8 cellular contexts compared by ENCODE assay signal in genomic region chr2:178306351-178307073, GRCh38.
DNase-seq lines count a peak whose midpoint lies in the region; ATAC-seq, FAIRE-seq and TF ChIP-seq lines count a peak whose summit lies in the region.

No MANE protein-coding gene starts in this region.

- peak; percentile 39 for TF ChIP-seq CTCF in glutamatergic neuron (IDR thresholded peaks at IDR 0.05; ENCODE audit: partially characterized antibody, unreplicated experiment)

- peaks cover 39% of the 10 kb centered on the region for H3K27me3 Mint-ChIP-seq in activated CD4-positive, alpha-beta memory T cell treated with anti-CD3 and anti-CD28 coated beads, Interleukin-2, amount 10 ng/mL, durations not matched to agents 7 days and 5 days
- peaks cover 5% of the 10 kb centered on the region for H3K27me3 Mint-ChIP-seq in glutamatergic neuron (ENCODE audit: unreplicated experiment)
- H3K27me3 Mint-ChIP-seq in immature natural killer cell (ENCODE audit: low read depth in 3 of 3) = peaks cover 0 to 4% (median 2%) of the 10 kb centered on the region in 3 donors

- no peaks in the 10 kb centered on the region for H3K9me3 Mint-ChIP-seq in activated CD4-positive, alpha-beta memory T cell treated with anti-CD3 and anti-CD28 coated beads, Interleukin-2, amount 10 ng/mL, durations not matched to agents 7 days and 5 days
- no peaks in the 10 kb centered on the region for H3K9me3 Mint-ChIP-seq in glutamatergic neuron (ENCODE audit: unreplicated experiment)
- H3K9me3 Mint-ChIP-seq in immature natural killer cell = no peaks in the 10 kb centered on the region

- no peak for FAIRE-seq in small intestine (lab: Jason Lieb, UNC)

- no peaks in the 10 kb centered on the region for H3K36me3 Mint-ChIP-seq in activated CD4-positive, alpha-beta memory T cell treated with anti-CD3 and anti-CD28 coated beads, Interleukin-2, amount 10 ng/mL, durations not matched to agents 7 days and 5 days (ENCODE audit: low read depth)
- H3K36me3 Mint-ChIP-seq in glutamatergic neuron (ENCODE audit: unreplicated experiment) (no peaks in the 10 kb centered on the region), immature natural killer cell (no peaks in the 10 kb centered on the region)

- no peaks in the 10 kb centered on the region for H3K36me3 ChIP-seq in small intestine (ENCODE audit: control insufficient read depth in 2 of 2, insufficient read depth in 2 of 2, low read length in 2 of 2)

- H3K4me3 ChIP-seq in small intestine (ENCODE audit: low read depth in 1 of 2, low read length in 2 of 2) = no peak overlapping the region

- H3K4me3 Mint-ChIP-seq in activated CD4-positive, alpha-beta memory T cell treated with anti-CD3 and anti-CD28 coated beads, Interleukin-2, amount 10 ng/mL, durations not matched to agents 7 days and 5 days = no peak overlapping the region
- H3K4me3 Mint-ChIP-seq in glutamatergic neuron (ENCODE audit: unreplicated experiment) = no peak overlapping the region
- no peak overlapping the region for H3K4me3 Mint-ChIP-seq in immature natural killer cell

- no peaks in the 10 kb centered on the region for H3K4me1 ChIP-seq in small intestine (ENCODE audit: control insufficient read depth in 2 of 2, insufficient read depth in 1 of 2, low read depth in 1 of 2, low read length in 1 of 2)

- DNase-seq in DMS153 (lab: John Stamatoyannopoulos, UW) (peak; percentile 64), NCI-H187 treated with DMSO at 0.1 percent for 48 hours (lab: John Stamatoyannopoulos, UW) (peak; percentile 27), glutamatergic neuron (peak; percentile 74), small intestine (peak; percentile 63), immature natural killer cell (no peak)
- peak; percentile 57 for DNase-seq in activated CD4-positive, alpha-beta memory T cell treated with anti-CD3 and anti-CD28 coated beads, Interleukin-2, amount 10 ng/mL, durations not matched to agents 7 days and 5 days

- ATAC-seq in GM19025 (IDR thresholded peaks at IDR 0.05; ENCODE audit: low read depth, unreplicated experiment) (peak; percentile 96), HG03039 (IDR thresholded peaks at IDR 0.05; ENCODE audit: unreplicated experiment) (peak; percentile 95)

- no peak overlapping the region for H3K27ac ChIP-seq in small intestine (ENCODE audit: low read depth in 1 of 2, low read length in 1 of 2)

- H3K4me1 Mint-ChIP-seq in activated CD4-positive, alpha-beta memory T cell treated with anti-CD3 and anti-CD28 coated beads, Interleukin-2, amount 10 ng/mL, durations not matched to agents 7 days and 5 days = no peaks in the 10 kb centered on the region
- H3K4me1 Mint-ChIP-seq in glutamatergic neuron (ENCODE audit: low read depth, unreplicated experiment) = peaks cover 10% of the 10 kb centered on the region
- no peaks in the 10 kb centered on the region for H3K4me1 Mint-ChIP-seq in immature natural killer cell

- CTCF ChIA-PET in activated CD4-positive, alpha-beta memory T cell treated with anti-CD3 and anti-CD28 coated beads, Interleukin-2, amount 10 ng/mL, durations not matched to agents 7 days and 5 days (lab: Charles Lee) = interaction anchor here (0.7 to 2.9 kb wide), 7 partner anchors 13 to 1283 kb away, joined by 3 to 16 read pairs (median 3); no protein-coding TSS in a partner anchor

- no peak overlapping the region for H3K27ac Mint-ChIP-seq in activated CD4-positive, alpha-beta memory T cell treated with anti-CD3 and anti-CD28 coated beads, Interleukin-2, amount 10 ng/mL, durations not matched to agents 7 days and 5 days
- H3K27ac Mint-ChIP-seq in glutamatergic neuron (ENCODE audit: unreplicated experiment) (no peak overlapping the region), immature natural killer cell (no peak overlapping the region)

- H3K9me3 ChIP-seq in small intestine (ENCODE audit: control insufficient read depth, low read depth) = peaks cover 1% of the 10 kb centered on the region

- POLR2A ChIA-PET in activated CD4-positive, alpha-beta memory T cell treated with anti-CD3 and anti-CD28 coated beads, Interleukin-2, amount 10 ng/mL, durations not matched to agents 7 days and 5 days (lab: Charles Lee) = no interaction called here

- 33 to 44% (median 36%) methylated on average over 8 of the region's 8 CpGs for WGBS in small intestine, 3 donors

- H3K27me3 ChIP-seq in small intestine (ENCODE audit: control insufficient read depth in 2 of 2, insufficient read depth in 2 of 2, low read length in 2 of 2) = no peaks in the 10 kb centered on the region

Comparison
In these comparisons a context has a peak if more than half of its experiments do, and no peak if none do; other contexts are left out.
1. DNase-seq: peak in DMS153 (single experiment), NCI-H187 treated with DMSO at 0.1 percent for 48 hours (single experiment), activated CD4-positive, alpha-beta memory T cell treated with anti-CD3 and anti-CD28 coated beads, Interleukin-2, amount 10 ng/mL, durations not matched to agents 7 days and 5 days (single experiment), glutamatergic neuron (single experiment) and small intestine (single experiment); none in immature natural killer cell (0 of 3).